1 cellular context compared by ENCODE assay signal in genomic region chr13:25295228-25295627, GRCh38.
TF ChIP-seq lines count a peak whose summit lies in the region.

No MANE protein-coding gene starts in this region.

TF ChIP-seq in IMR-90, 13 proteins besides CTCF, POLR2A, EP300 and RAD21 (continued from another document):
- TF ChIP-seq, protein P1, sequence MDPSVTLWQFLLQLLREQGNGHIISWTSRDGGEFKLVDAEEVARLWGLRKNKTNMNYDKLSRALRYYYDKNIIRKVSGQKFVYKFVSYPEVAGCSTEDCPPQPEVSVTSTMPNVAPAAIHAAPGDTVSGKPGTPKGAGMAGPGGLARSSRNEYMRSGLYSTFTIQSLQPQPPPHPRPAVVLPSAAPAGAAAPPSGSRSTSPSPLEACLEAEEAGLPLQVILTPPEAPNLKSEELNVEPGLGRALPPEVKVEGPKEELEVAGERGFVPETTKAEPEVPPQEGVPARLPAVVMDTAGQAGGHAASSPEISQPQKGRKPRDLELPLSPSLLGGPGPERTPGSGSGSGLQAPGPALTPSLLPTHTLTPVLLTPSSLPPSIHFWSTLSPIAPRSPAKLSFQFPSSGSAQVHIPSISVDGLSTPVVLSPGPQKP (IDR thresholded peaks at IDR 0.05; ENCODE audit: borderline replicate concordance, low read depth, low read length), result no peak
- no peak for TF ChIP-seq BHLHE40 (IDR thresholded peaks at IDR 0.05; ENCODE audit: low read depth, low read length)
- no peak for TF ChIP-seq SMC3 (IDR thresholded peaks at IDR 0.05; ENCODE audit: low read depth, low read length)
- TF ChIP-seq RCOR1 (IDR thresholded peaks at IDR 0.05; ENCODE audit: insufficient replicate concordance, low read length), result no peak
- no peak for TF ChIP-seq MAZ (IDR thresholded peaks at IDR 0.05; ENCODE audit: borderline replicate concordance, low read depth, low read length)
